In genomic region chr1:201760516-201760915, GRCh38 we compare ENCODE assay signal across 15 cellular contexts.
DNase-seq lines count a peak whose midpoint lies in the region; ATAC-seq, FAIRE-seq and TF ChIP-seq lines count a peak whose summit lies in the region.
"Had no signal": no experiment of that assay in that cellular context is flagged by ENCODE, and none has a peak within 500 bp of the region (broad histone marks: within the 10 kb centered on the region; RNA-seq: fewer than 3 reads in every experiment).

No MANE protein-coding gene starts in this region.

- no peak for ATAC-seq in activated CD4-positive, alpha-beta T cell treated with anti-CD3 and anti-CD28 coated beads for 36 hours

- H3K36me3 ChIP-seq in KMS-11 (ENCODE audit: insufficient read depth) (no peaks in the 10 kb centered on the region), mesodermal cell (ENCODE audit: control insufficient read depth, insufficient read depth, low read length) (peaks cover 7% of the 10 kb centered on the region), BE2C (no peaks in the 10 kb centered on the region)

- intact Hi-C loops in activated CD4-positive, alpha-beta T cell treated with anti-CD3 and anti-CD28 coated beads for 36 hours (cut with DNase I, micrococcal nuclease), result no loop called here

- DNase-seq in choroid plexus epithelial cell (ENCODE audit: low read depth) (peak; percentile 93), NCI-H2107 (lab: John Stamatoyannopoulos, UW) (no peak), BE2C (no peak), HTR-8/SVneo (ENCODE audit: insufficient read length, low spot score) (no peak)
- DNase-seq in activated CD4-positive, alpha-beta T cell treated with anti-CD3 and anti-CD28 coated beads for 36 hours, result no peak
- DNase-seq: activated CD4-positive, alpha-beta T cell treated with anti-CD3 and anti-CD28 coated beads, Interleukin-2, amount 10 ng/mL, durations not matched to agents 24 days and 14 days; activated naive CD8-positive, alpha-beta T cell treated with anti-CD3 and anti-CD28 coated beads, Interleukin-2, amount 10 ng/mL, durations not matched to agents 7 days and 5 days; activated T-cell treated with anti-CD3 and anti-CD28 coated beads, Interleukin-2, amount 50 U/mL, for 1 hour; NCI-H2029 treated with DMSO at 0.1 percent for 48 hours; NCI-H748 treated with DMSO at 0.1 percent for 48 hours had no signal

- CTCF ChIA-PET in activated CD4-positive, alpha-beta T cell treated with anti-CD3 and anti-CD28 coated beads for 36 hours (lab: Charles Lee), result interaction anchor here (0.6 to 1.7 kb wide), 4 partner anchors 19 to 73 kb away, joined by 3 to 6 read pairs (median 4); no protein-coding TSS in a partner anchor

- no peaks in the 10 kb centered on the region for H3K9me3 ChIP-seq in mesodermal cell (ENCODE audit: control insufficient read depth, low read length)
- H3K9me3 ChIP-seq in BE2C, result no peaks in the 10 kb centered on the region

- H4K20me1 ChIP-seq in KMS-11 (ENCODE audit: insufficient read depth), result no peaks in the 10 kb centered on the region

- no peak overlapping the region for H3K9ac ChIP-seq in KMS-11

- no peak overlapping the region for H3K27ac Mint-ChIP-seq in activated CD4-positive, alpha-beta T cell treated with anti-CD3 and anti-CD28 coated beads for 36 hours
- H3K27ac Mint-ChIP-seq: activated CD4-positive, alpha-beta T cell treated with anti-CD3 and anti-CD28 coated beads, Interleukin-2, amount 10 ng/mL, durations not matched to agents 24 days and 14 days; activated naive CD8-positive, alpha-beta T cell treated with anti-CD3 and anti-CD28 coated beads, Interleukin-2, amount 10 ng/mL, durations not matched to agents 7 days and 5 days; T-helper 1 cell treated with Interleukin-12 subunit alpha and Interleukin-12 subunit beta and Interleukin-4 antibody, amounts not matched to agents 30 μg/mL and 1 μg/mL, for 36 hours had no signal

- peaks cover 10% of the 10 kb centered on the region for H3K4me1 Mint-ChIP-seq in activated CD4-positive, alpha-beta T cell treated with anti-CD3 and anti-CD28 coated beads for 36 hours
- H3K4me1 Mint-ChIP-seq: activated CD4-positive, alpha-beta T cell treated with anti-CD3 and anti-CD28 coated beads, Interleukin-2, amount 10 ng/mL, durations not matched to agents 24 days and 14 days had no signal

- peak overlapping the region; percentile 97 for H3K4me2 ChIP-seq in KMS-11

- no peaks in the 10 kb centered on the region for H3K79me2 ChIP-seq in KMS-11 (ENCODE audit: insufficient read depth, low read depth)

- H3K27me3 ChIP-seq in KMS-11 (ENCODE audit: insufficient read depth, low read depth), result no peaks in the 10 kb centered on the region
- no peaks in the 10 kb centered on the region for H3K27me3 ChIP-seq in BE2C

- H3K4me3 Mint-ChIP-seq in activated CD4-positive, alpha-beta T cell treated with anti-CD3 and anti-CD28 coated beads for 36 hours, result no peak overlapping the region
- H3K4me3 Mint-ChIP-seq: activated CD4-positive, alpha-beta T cell treated with anti-CD3 and anti-CD28 coated beads, Interleukin-2, amount 10 ng/mL, durations not matched to agents 24 days and 14 days; activated naive CD8-positive, alpha-beta T cell treated with anti-CD3 and anti-CD28 coated beads, Interleukin-2, amount 10 ng/mL, durations not matched to agents 7 days and 5 days; T-helper 1 cell treated with Interleukin-12 subunit alpha and Interleukin-12 subunit beta and Interleukin-4 antibody, amounts not matched to agents 30 μg/mL and 1 μg/mL, for 36 hours had no signal

- peak; percentile 92 for FAIRE-seq in A204.1 (lab: Jason Lieb, UNC)
- FAIRE-seq in HTR-8/SVneo (lab: Jason Lieb, UNC), result no peak
- FAIRE-seq: GM18507 had no signal

- no peak overlapping the region for H3K4me3 ChIP-seq in KMS-11 (IDR thresholded peaks at IDR 0.05; ENCODE audit: insufficient read depth, low read depth, low read length)
- H3K4me3 ChIP-seq in choroid plexus epithelial cell (ENCODE audit: low read depth, low read length), result no peak overlapping the region
- H3K4me3 ChIP-seq in mesodermal cell (ENCODE audit: extremely low read depth, insufficient read depth, low read length, poor library complexity, severe bottlenecking), result no peak overlapping the region
- H3K4me3 ChIP-seq in BE2C (ENCODE audit: low read depth, low read length), result no peak overlapping the region

- H3K27ac ChIP-seq in KMS-11 (peak overlapping the region; percentile 93; the same call in 1 of the 2 replicates), mesodermal cell (ENCODE audit: low read depth, low read length, severe bottlenecking) (peak overlapping the region; percentile 71)

- H3K36me3 Mint-ChIP-seq in activated CD4-positive, alpha-beta T cell treated with anti-CD3 and anti-CD28 coated beads for 36 hours (ENCODE audit: low read depth), result no peaks in the 10 kb centered on the region
- H3K36me3 Mint-ChIP-seq: activated naive CD8-positive, alpha-beta T cell treated with anti-CD3 and anti-CD28 coated beads, Interleukin-2, amount 10 ng/mL, durations not matched to agents 7 days and 5 days had no signal

- H3K9me3 Mint-ChIP-seq in activated CD4-positive, alpha-beta T cell treated with anti-CD3 and anti-CD28 coated beads for 36 hours (ENCODE audit: low read depth), result no peaks in the 10 kb centered on the region
- H3K9me3 Mint-ChIP-seq: activated CD4-positive, alpha-beta T cell treated with anti-CD3 and anti-CD28 coated beads, Interleukin-2, amount 10 ng/mL, durations not matched to agents 24 days and 14 days; activated naive CD8-positive, alpha-beta T cell treated with anti-CD3 and anti-CD28 coated beads, Interleukin-2, amount 10 ng/mL, durations not matched to agents 7 days and 5 days; T-helper 1 cell treated with Interleukin-12 subunit alpha and Interleukin-12 subunit beta and Interleukin-4 antibody, amounts not matched to agents 30 μg/mL and 1 μg/mL, for 36 hours had no signal

- H3K4me1 ChIP-seq in KMS-11 (ENCODE audit: low read depth, poor library complexity, severe bottlenecking), result peaks cover 100% of the 10 kb centered on the region
- H3K4me1 ChIP-seq in mesodermal cell (ENCODE audit: control insufficient read depth, insufficient read depth, low read length, poor library complexity, severe bottlenecking), result peaks cover 60% of the 10 kb centered on the region
- peaks cover 11% of the 10 kb centered on the region for H3K4me1 ChIP-seq in BE2C

- POLR2A ChIA-PET in activated CD4-positive, alpha-beta T cell treated with anti-CD3 and anti-CD28 coated beads for 36 hours (lab: Charles Lee), result no interaction called here

- H2AFZ ChIP-seq in KMS-11 (ENCODE audit: low read depth), result no peak overlapping the region

- H3K27me3 Mint-ChIP-seq in activated CD4-positive, alpha-beta T cell treated with anti-CD3 and anti-CD28 coated beads for 36 hours, result no peaks in the 10 kb centered on the region

- no CpG with 5 or more reads among the region's 1 CpG for WGBS in mesodermal cell (ENCODE audit: insufficient coverage in 2 of 2), 2 experiments

- TF ChIP-seq CTCF in KMS-11 (conservative IDR thresholded peaks at IDR 0.05; ENCODE audit: low read depth, low read length) (no peak), choroid plexus epithelial cell (conservative IDR thresholded peaks at IDR 0.05; ENCODE audit: low read depth, low read length) (no peak), BE2C (IDR thresholded peaks at IDR 0.05; ENCODE audit: low read depth, low read length) (no peak)
